Comparison of ENCODE assay signal across 1 cellular context in the genomic region with DNA sequence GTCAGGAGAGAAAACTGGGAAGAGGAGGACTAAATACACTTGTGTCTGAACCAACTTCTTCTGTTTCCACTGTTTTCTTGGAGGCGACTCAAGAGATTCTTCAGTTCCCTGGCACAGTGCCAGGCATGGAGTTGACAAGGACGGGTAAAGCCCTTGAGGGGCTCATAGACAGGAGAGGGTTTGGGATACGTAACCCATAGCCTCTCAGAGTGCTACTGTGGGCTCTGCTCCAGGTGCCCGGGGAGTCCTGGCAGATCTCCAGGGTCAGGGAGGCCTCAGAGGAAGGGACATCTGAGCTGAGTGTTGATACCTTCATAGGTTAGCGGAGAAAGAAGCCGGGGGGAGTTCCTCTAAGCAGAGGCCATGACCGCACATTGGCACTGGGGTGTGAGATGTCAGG.
A peak's percentile ranks its signal among the peaks of the same experiment; 100 is the strongest.
TF ChIP-seq lines count a peak whose summit lies in the region.

No MANE protein-coding gene starts in this region.

TF ChIP-seq in K562, 482 proteins besides CTCF, POLR2A, EP300 and RAD21:
- TF ChIP-seq, protein P1, sequence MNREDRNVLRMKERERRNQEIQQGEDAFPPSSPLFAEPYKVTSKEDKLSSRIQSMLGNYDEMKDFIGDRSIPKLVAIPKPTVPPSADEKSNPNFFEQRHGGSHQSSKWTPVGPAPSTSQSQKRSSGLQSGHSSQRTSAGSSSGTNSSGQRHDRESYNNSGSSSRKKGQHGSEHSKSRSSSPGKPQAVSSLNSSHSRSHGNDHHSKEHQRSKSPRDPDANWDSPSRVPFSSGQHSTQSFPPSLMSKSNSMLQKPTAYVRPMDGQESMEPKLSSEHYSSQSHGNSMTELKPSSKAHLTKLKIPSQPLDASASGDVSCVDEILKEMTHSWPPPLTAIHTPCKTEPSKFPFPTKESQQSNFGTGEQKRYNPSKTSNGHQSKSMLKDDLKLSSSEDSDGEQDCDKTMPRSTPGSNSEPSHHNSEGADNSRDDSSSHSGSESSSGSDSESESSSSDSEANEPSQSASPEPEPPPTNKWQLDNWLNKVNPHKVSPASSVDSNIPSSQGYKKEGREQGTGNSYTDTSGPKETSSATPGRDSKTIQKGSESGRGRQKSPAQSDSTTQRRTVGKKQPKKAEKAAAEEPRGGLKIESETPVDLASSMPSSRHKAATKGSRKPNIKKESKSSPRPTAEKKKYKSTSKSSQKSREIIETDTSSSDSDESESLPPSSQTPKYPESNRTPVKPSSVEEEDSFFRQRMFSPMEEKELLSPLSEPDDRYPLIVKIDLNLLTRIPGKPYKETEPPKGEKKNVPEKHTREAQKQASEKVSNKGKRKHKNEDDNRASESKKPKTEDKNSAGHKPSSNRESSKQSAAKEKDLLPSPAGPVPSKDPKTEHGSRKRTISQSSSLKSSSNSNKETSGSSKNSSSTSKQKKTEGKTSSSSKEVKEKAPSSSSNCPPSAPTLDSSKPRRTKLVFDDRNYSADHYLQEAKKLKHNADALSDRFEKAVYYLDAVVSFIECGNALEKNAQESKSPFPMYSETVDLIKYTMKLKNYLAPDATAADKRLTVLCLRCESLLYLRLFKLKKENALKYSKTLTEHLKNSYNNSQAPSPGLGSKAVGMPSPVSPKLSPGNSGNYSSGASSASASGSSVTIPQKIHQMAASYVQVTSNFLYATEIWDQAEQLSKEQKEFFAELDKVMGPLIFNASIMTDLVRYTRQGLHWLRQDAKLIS (CRISPR knock-in tag; IDR thresholded peaks at IDR 0.05), result no peak
- TF ChIP-seq NFIX (CRISPR knock-in tag; IDR thresholded peaks at IDR 0.05; ENCODE audit: low read depth) (peak; percentile 76), EHMT2 (IDR thresholded peaks at IDR 0.05) (no peak), NFIC (IDR thresholded peaks at IDR 0.05) (peak; percentile 95), KLF16 (IDR thresholded peaks at IDR 0.05) (no peak)
